16 cellular contexts compared by ENCODE assay signal in the genomic region with DNA sequence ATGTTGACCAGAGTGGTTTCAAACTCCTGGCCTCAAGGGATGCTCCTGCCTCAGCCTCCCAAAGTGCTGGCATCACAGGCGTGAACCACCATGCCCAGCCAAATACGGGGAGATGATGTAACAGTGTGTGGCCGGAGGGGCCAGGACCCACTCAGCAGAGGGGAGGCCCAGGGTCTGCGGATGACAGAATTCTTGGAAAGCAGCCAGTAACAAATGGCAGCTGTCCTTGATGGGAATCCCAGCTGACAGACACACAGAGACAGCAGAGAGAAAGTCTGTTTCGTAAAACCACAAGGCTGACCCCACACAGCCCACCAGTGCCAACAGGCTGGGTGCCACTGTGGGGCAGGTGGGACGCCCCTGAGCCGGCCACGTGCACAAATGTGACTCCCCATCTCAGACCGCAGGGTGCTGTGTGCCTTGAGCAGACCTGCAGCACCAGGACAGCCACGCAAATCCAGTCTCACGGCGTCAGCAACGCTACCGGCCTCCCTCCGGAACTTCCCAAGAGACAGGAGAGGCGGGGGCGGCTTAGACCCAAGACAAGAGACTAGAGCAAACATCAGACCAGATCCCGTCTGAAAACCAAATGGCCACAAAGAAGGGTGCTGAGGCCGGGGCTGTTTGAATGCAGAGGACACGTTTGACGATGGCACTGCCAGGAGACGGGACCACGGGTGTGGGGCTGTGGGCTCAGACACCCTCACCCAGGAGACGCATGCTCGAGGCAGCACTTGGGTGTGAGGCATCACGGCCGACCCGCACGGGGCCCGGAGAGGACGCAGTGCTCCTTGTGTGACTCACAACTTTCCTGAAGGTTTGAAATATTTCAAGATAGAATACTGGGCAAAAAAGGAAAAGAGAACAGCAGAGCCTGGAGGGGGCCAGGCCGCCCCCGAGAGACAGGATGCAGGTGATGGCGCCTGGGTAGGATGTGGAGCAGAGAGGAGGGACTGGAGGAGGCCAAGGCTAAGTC. TPM values are rescaled to one million over a fixed set of nuclear protein-coding genes. Genes with fewer than 3 reads are reported as not detected.
DNase-seq lines count a peak whose midpoint lies in the region; ATAC-seq and TF ChIP-seq lines count a peak whose summit lies in the region.
"Had no signal": no experiment of that assay in that cellular context is flagged by ENCODE, and none has a peak within 500 bp of the region (broad histone marks: within the 10 kb centered on the region; RNA-seq: fewer than 3 reads in every experiment).

No MANE protein-coding gene starts in this region.

- DNase-seq in ELR (ENCODE audit: low read depth), result peak; percentile 65
- DNase-seq in RWPE1 (ENCODE audit: low spot score), result no peak
- peak; percentile 53 for DNase-seq in glutamatergic neuron
- DNase-seq in HAP-1 (ENCODE audit: low spot score in 2 of 2), result no peak
- DNase-seq: activated gamma-delta T cell; CD4-positive, alpha-beta T cell; gastrocnemius medialis; GDM1; islet precursor cell; stimulated activated CD4-positive, alpha-beta T cell treated with anti-CD3 and anti-CD28 coated beads, Interleukin-12 subunit alpha, Interleukin-12 subunit beta, amount 100 ng/mL, for 4 hours; T1000; testis had no signal

- in situ Hi-C loops in HAP-1 (cut with MboI; ENCODE audit: low sequenced_read_pairs), result no loop called here

- peaks cover 69% of the 10 kb centered on the region for H3K36me3 ChIP-seq in HAP-1 (replicated peaks)
- H3K36me3 ChIP-seq: gastrocnemius medialis had no signal

- POLR2A ChIA-PET in RWPE1 (lab: Yijun Ruan, JAX; ENCODE audit: low non-redundant PET), result no interaction called here

- H3K4me3 ChIP-seq in HAP-1, result no peak overlapping the region
- H3K4me3 ChIP-seq: gastrocnemius medialis, testis had no signal

- no peaks in the 10 kb centered on the region for H3K9me3 ChIP-seq in HAP-1
- H3K9me3 ChIP-seq: gastrocnemius medialis, testis had no signal

- peak overlapping the region; percentile 76 for H3K4me3 Mint-ChIP-seq in glutamatergic neuron (ENCODE audit: unreplicated experiment)
- H3K4me3 Mint-ChIP-seq: CD4-positive, alpha-beta T cell had no signal

- H3K27ac ChIP-seq in RWPE1, result peak overlapping the region; percentile 24
- H3K27ac ChIP-seq: gastrocnemius medialis, parathyroid adenoma, testis had no signal

- no peaks in the 10 kb centered on the region for H3K4me1 ChIP-seq in HAP-1
- H3K4me1 ChIP-seq: gastrocnemius medialis, testis had no signal

- ATAC-seq in GM19035 (IDR thresholded peaks at IDR 0.05; ENCODE audit: unreplicated experiment) (no peak), HG02798 (IDR thresholded peaks at IDR 0.05; ENCODE audit: poor library complexity, unreplicated experiment) (no peak)
- ATAC-seq: gastrocnemius medialis had no signal

- TF ChIP-seq CTCF in RWPE1 (conservative IDR thresholded peaks at IDR 0.05; ENCODE audit: low read depth), result no peak
- no peak for TF ChIP-seq CTCF in glutamatergic neuron (IDR thresholded peaks at IDR 0.05; ENCODE audit: partially characterized antibody, unreplicated experiment)

- H3K36me3 Mint-ChIP-seq in glutamatergic neuron (ENCODE audit: unreplicated experiment), result no peaks in the 10 kb centered on the region

- peaks cover 14% of the 10 kb centered on the region for H3K9me3 Mint-ChIP-seq in glutamatergic neuron (ENCODE audit: unreplicated experiment)
- H3K9me3 Mint-ChIP-seq: CD4-positive, alpha-beta T cell had no signal

- H3K27me3 Mint-ChIP-seq in glutamatergic neuron (ENCODE audit: unreplicated experiment), result peaks cover 20% of the 10 kb centered on the region
- H3K27me3 Mint-ChIP-seq: CD4-positive, alpha-beta T cell had no signal

- peaks cover 17% of the 10 kb centered on the region for H3K4me1 Mint-ChIP-seq in glutamatergic neuron (ENCODE audit: low read depth, unreplicated experiment)

- peak overlapping the region; percentile 96 for H3K27ac Mint-ChIP-seq in glutamatergic neuron (ENCODE audit: unreplicated experiment)
- H3K27ac Mint-ChIP-seq: CD4-positive, alpha-beta T cell had no signal

- H3K27me3 ChIP-seq in HAP-1 (ENCODE audit: low read depth), result no peaks in the 10 kb centered on the region
- H3K27me3 ChIP-seq: gastrocnemius medialis, testis had no signal

- CTCF ChIA-PET in RWPE1 (lab: Yijun Ruan, JAX), result no interaction called here

RNA-seq across cellular contexts. Expression of a gene that starts 24.6 kb away (rescaled TPM):
- 32.4 TPM for total RNA-seq in glutamatergic neuron (ENCODE audit: unreplicated experiment)

RNA-seq across cellular contexts. Expression of a gene that starts 24.7 kb away (rescaled TPM):
- total RNA-seq in glutamatergic neuron (ENCODE audit: unreplicated experiment), result 26.5 TPM

RNA-seq across cellular contexts. Expression of a gene that starts 44.6 kb away (rescaled TPM):
- total RNA-seq in glutamatergic neuron (ENCODE audit: unreplicated experiment), result not detected
- total RNA-seq: bronchial epithelial cell had no signal

RNA-seq across cellular contexts. Expression of a gene that starts 54.1 kb away (rescaled TPM):
- total RNA-seq in glutamatergic neuron (ENCODE audit: unreplicated experiment), result 12.3 TPM

Comparison
In these comparisons a context has a peak if more than half of its experiments do, and no peak if none do; other contexts are left out.
1. DNase-seq: peak in ELR (single experiment) and glutamatergic neuron (single experiment); none in RWPE1 (single experiment) and HAP-1 (0 of 2).